1 cellular context compared by ENCODE assay signal in the genomic region with DNA sequence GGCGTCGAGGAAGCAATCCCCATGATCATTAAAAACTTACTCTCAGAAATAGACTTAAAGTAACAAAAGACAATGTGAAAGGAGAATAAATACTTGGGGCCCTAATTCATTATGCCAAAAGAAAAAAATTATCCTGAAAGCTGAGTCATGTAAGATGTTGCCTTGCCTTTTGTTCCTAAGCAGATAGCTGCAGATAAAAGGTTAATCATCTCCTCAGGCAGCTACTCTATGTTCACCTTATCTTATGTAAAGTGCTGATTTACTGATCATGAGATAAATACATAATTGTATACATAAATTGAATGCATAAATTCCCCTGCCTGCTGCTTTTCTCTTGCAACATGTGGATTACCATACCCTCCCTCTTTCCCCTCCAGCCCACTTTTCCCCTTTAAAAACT.
TF ChIP-seq lines count a peak whose summit lies in the region.

No MANE protein-coding gene starts in this region.

TF ChIP-seq in HEK293, 187 proteins besides CTCF, POLR2A, EP300 and RAD21 (continued from another document):
- no peak for TF ChIP-seq SP3 (tag by site-specific recombination; IDR thresholded peaks at IDR 0.05)
- no peak for TF ChIP-seq ZNF837 (tag by site-specific recombination; IDR thresholded peaks at IDR 0.05)
